8 cellular contexts compared by ENCODE assay signal in the genomic region with DNA sequence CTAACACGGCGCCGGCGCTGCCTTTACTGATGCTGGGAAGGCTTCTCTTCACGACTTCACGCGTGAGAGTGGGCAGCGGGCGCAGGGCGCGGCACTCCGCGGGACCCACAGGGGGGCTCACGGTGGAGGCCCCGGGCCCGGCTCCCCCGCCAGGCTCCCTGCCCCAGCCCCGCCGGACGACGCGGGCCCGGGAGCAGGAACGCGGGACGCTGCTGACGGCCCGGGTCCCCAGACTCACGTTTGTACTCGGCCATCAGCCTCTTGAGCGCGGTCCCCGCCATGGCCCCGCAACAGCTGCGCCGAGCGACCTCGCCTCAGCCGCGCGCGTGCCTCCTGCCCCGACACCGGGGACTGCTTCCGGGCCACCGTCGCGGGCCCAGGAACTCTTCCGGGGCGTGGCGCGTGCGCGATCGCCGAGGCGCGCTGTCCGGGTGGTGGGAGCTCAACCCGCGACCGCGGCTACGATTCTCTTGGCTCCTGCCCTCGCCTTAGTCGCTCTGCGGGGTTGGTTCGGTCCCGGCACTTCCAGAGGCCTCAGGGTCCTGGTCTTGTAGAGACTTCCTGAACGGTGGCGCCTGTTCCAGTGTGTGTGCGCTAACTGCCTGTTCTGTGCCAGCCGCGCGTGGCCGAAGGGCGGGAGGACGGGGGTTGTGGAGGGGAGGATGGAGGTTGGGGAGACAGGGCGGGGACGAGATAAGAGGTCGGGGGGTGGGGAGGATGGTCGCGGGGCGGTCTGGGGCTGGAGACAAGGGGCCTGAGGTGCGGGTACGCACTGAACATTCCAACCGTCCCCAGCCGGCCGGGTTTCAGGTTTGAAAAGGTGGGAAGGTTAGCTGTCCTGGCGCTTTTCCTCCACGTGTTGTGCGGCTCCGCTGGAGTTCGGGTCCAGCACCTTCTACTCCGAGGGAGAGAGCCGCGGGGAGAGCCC. TPM values are rescaled to one million over a fixed set of nuclear protein-coding genes. Genes with fewer than 3 reads are reported as not detected.
DNase-seq lines count a peak whose midpoint lies in the region; ATAC-seq and TF ChIP-seq lines count a peak whose summit lies in the region.

A gene with protein sequence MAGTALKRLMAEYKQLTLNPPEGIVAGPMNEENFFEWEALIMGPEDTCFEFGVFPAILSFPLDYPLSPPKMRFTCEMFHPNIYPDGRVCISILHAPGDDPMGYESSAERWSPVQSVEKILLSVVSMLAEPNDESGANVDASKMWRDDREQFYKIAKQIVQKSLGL (minus strand): TSS at position 353 of the 928 bp plus-strand sequence. CDS start 72 bp downstream, at position 281.

- H4K91ac ChIP-seq in mesenchymal stem cell (ENCODE audit: low read length), result peak within 1 kb of the TSS; percentile 35

- TF ChIP-seq CTCF in HL-60 (IDR thresholded peaks at IDR 0.05; ENCODE audit: insufficient read depth, low read length), result no peak

- H2BK15ac ChIP-seq in mesenchymal stem cell (ENCODE audit: low read depth, poor library complexity, severe bottlenecking), result no peak within 1 kb of the TSS

- H3K9me3 ChIP-seq in effector memory CD4-positive, alpha-beta T cell (ENCODE audit: control insufficient read depth, low read length), result no peaks in the 10 kb centered on the region
- no peaks in the 10 kb centered on the region for H3K9me3 ChIP-seq in mesenchymal stem cell (ENCODE audit: control insufficient read depth, low read length)

- H3K23ac ChIP-seq in mesenchymal stem cell (ENCODE audit: low read length in 2 of 2), result peak within 1 kb of the TSS in 1 of 2 experiments; percentile 87

- peaks cover 17% of the 10 kb centered on the region for H3K4me1 ChIP-seq in effector memory CD4-positive, alpha-beta T cell (ENCODE audit: control insufficient read depth, insufficient read depth, low read length, poor library complexity, severe bottlenecking)
- peaks cover 7% of the 10 kb centered on the region for H3K4me1 ChIP-seq in mesenchymal stem cell (ENCODE audit: control insufficient read depth, insufficient read depth, low read depth, low read length)

- H3K27ac ChIP-seq in HL-60 (replicated peaks) (peak within 1 kb of the TSS; percentile 92), mesenchymal stem cell (ENCODE audit: low read length, poor library complexity, severe bottlenecking) (peak within 1 kb of the TSS; percentile 55)
- H3K27ac ChIP-seq in effector memory CD4-positive, alpha-beta T cell (ENCODE audit: insufficient read depth, low read length, poor library complexity, severe bottlenecking), result peak within 1 kb of the TSS; percentile 55

- H3K4me3 ChIP-seq in HL-60 (replicated peaks; ENCODE audit: insufficient read depth, low read length) (peak within 1 kb of the TSS; percentile 69), mesenchymal stem cell (ENCODE audit: insufficient read depth in 1 of 2, low read depth in 1 of 2, low read length in 2 of 2) (peak within 1 kb of the TSS; percentile 83 to 86)
- H3K4me3 ChIP-seq in effector memory CD4-positive, alpha-beta T cell (ENCODE audit: insufficient read depth, low read depth, low read length, poor library complexity, severe bottlenecking), result peak within 1 kb of the TSS; percentile 70

- no peak within 1 kb of the TSS for H2AK5ac ChIP-seq in mesenchymal stem cell (ENCODE audit: low read length, severe bottlenecking)

- H3K14ac ChIP-seq in mesenchymal stem cell (ENCODE audit: low read length in 2 of 2), result peak within 1 kb of the TSS in 1 of 2 experiments; percentile 89

- peak within 1 kb of the TSS; percentile 46 to 90 for H3K4ac ChIP-seq in mesenchymal stem cell (ENCODE audit: low read depth in 1 of 2, low read length in 2 of 2)

- H2BK12ac ChIP-seq in mesenchymal stem cell (ENCODE audit: low read length in 2 of 2), result no peak within 1 kb of the TSS

- H2BK5ac ChIP-seq in mesenchymal stem cell (ENCODE audit: low read depth, low read length, poor library complexity, severe bottlenecking), result no peak within 1 kb of the TSS

- peak within 1 kb of the TSS; percentile 95 for H4K8ac ChIP-seq in mesenchymal stem cell (ENCODE audit: low read length)

- ATAC-seq in GM19372 (IDR thresholded peaks at IDR 0.05; ENCODE audit: low read depth, unreplicated experiment), result peak; percentile 76

- peak within 1 kb of the TSS; percentile 82 for H3K9ac ChIP-seq in mesenchymal stem cell (ENCODE audit: low read length)

- peak within 1 kb of the TSS; percentile 84 for H3K4me2 ChIP-seq in mesenchymal stem cell (ENCODE audit: low read length, poor library complexity, severe bottlenecking)

- WGBS in mesenchymal stem cell, result under 1% methylated on average over 71 of the region's 97 CpGs

- no peak within 1 kb of the TSS for H2BK120ac ChIP-seq in mesenchymal stem cell (ENCODE audit: low read depth, low read length)

- no peaks in the 10 kb centered on the region for H3K27me3 ChIP-seq in HL-60 (ENCODE audit: insufficient read depth, poor library complexity, severe bottlenecking)
- H3K27me3 ChIP-seq in effector memory CD4-positive, alpha-beta T cell (replicated peaks; ENCODE audit: control insufficient read depth, insufficient read depth, low read length, poor library complexity, severe bottlenecking), result no peaks in the 10 kb centered on the region
- H3K27me3 ChIP-seq in mesenchymal stem cell (ENCODE audit: control insufficient read depth in 1 of 2, insufficient read depth in 1 of 2, low read length in 2 of 2), result no peaks in the 10 kb centered on the region

- DNase-seq in C1 segment of cervical spinal cord (lab: John Stamatoyannopoulos, UW) (peak in 13 of 14 donors; percentile 29 to 90 (median 72)), HL-60 (ENCODE audit: low read depth in 1 of 2, low spot score in 1 of 2) (peak; percentile 73 to 81), NOMO-1 (lab: John Stamatoyannopoulos, UW; ENCODE audit: unreplicated experiment in 2 of 2) (peak; percentile 73 to 88), mesenchymal stem cell (peak; percentile 85)
- peak; percentile 64 to 78 (median 77) for DNase-seq in effector memory CD4-positive, alpha-beta T cell
- DNase-seq in stimulated activated CD8-positive, alpha-beta memory T cell treated with anti-CD3 and anti-CD28 coated beads, Interleukin-12 subunit alpha, Interleukin-12 subunit beta, amount 100 ng/mL, for 24 hours (ENCODE audit: extremely low read depth), result peak; percentile 73

- peak within 1 kb of the TSS; percentile 94 for H2AFZ ChIP-seq in mesenchymal stem cell (ENCODE audit: low read depth, low read length)

- H3K79me1 ChIP-seq in mesenchymal stem cell (replicated peaks; ENCODE audit: low read length, poor library complexity, severe bottlenecking), result peaks cover 33% of the 10 kb centered on the region

- peaks cover 10% of the 10 kb centered on the region for H3K36me3 ChIP-seq in effector memory CD4-positive, alpha-beta T cell (ENCODE audit: control insufficient read depth, insufficient read depth, low read length)
- H3K36me3 ChIP-seq in mesenchymal stem cell (ENCODE audit: control insufficient read depth in 1 of 2, insufficient read depth in 2 of 2, low read depth in 1 of 2, low read length in 2 of 2), result peaks cover 16 to 59% of the 10 kb centered on the region in 2 experiments

- peak within 1 kb of the TSS; percentile 66 to 91 for H3K18ac ChIP-seq in mesenchymal stem cell (ENCODE audit: low read depth in 1 of 2, low read length in 2 of 2)

- POLR2A ChIA-PET in activated CD8-positive, alpha-beta memory T cell treated with anti-CD3 and anti-CD28 coated beads for 36 hours (lab: Charles Lee), result interaction anchor here (0.9 to 1.0 kb wide), 2 partner anchors 8 to 16 kb away, joined by 3 read pairs; no protein-coding TSS in a partner anchor

- CTCF ChIA-PET in activated CD8-positive, alpha-beta memory T cell treated with anti-CD3 and anti-CD28 coated beads for 36 hours (lab: Charles Lee), result interaction anchor here (1.1 to 2.4 kb wide), 10 partner anchors 8 to 291 kb away, joined by 3 to 16 read pairs (median 4); a partner anchor contains a TSS

RNA-seq across cellular contexts. Expression of the gene that starts here (rescaled TPM):
- total RNA-seq in activated CD8-positive, alpha-beta memory T cell treated with anti-CD3 and anti-CD28 coated beads for 36 hours, result 100 to 1,000 TPM; 119 to 121 TPM
- 40.3 TPM for polyA plus RNA-seq in mesenchymal stem cell (2013, experiment 1 of 2)
- polyA plus RNA-seq in mesenchymal stem cell (2013, experiment 2 of 2), result 37.8 TPM

Comparison
In these comparisons a context has a peak if more than half of its experiments do, and no peak if none do; other contexts are left out.
1. Peak in every context shown above with its lines: DNase-seq, ATAC-seq, H3K4me3 ChIP-seq and H3K27ac ChIP-seq.